Comparison of ENCODE assay signal across 5 cellular contexts in genomic region chr6:149927025-149927424, GRCh38. TPM values are rescaled to one million over a fixed set of nuclear protein-coding genes. Genes with fewer than 3 reads are reported as not detected.
"Had no signal": no experiment of that assay in that cellular context is flagged by ENCODE, and none has a peak within 500 bp of the region (broad histone marks: within the 10 kb centered on the region; RNA-seq: fewer than 3 reads in every experiment).

No MANE protein-coding gene starts in this region.

RNA-seq across cellular contexts. Expression of gene RAET1G, which starts 4.1 kb away (rescaled TPM):
- total RNA-seq: GM23338, H1, H4, H7, H9 had no signal
- polyA plus RNA-seq: GM23338 had no signal

RNA-seq across cellular contexts. Expression of gene ULBP2, which starts 14.8 kb away (rescaled TPM):
- total RNA-seq: GM23338, H1, H7, H9 had no signal
- polyA plus RNA-seq: GM23338 had no signal

RNA-seq across cellular contexts. Expression of gene RAET1E, which starts 29.1 kb away (rescaled TPM):
- total RNA-seq: GM23338, H1, H4, H7, H9 had no signal
- polyA plus RNA-seq: GM23338, H1 had no signal
